Comparison of ENCODE assay signal across 8 cellular contexts in genomic region chr19:40599331-40600085, GRCh38. TPM values are rescaled to one million over a fixed set of nuclear protein-coding genes. Genes with fewer than 3 reads are reported as not detected.
DNase-seq lines count a peak whose midpoint lies in the region; ATAC-seq, FAIRE-seq and TF ChIP-seq lines count a peak whose summit lies in the region.

No MANE protein-coding gene starts in this region.

- FAIRE-seq in H1 (lab: Jason Lieb, UNC) = no peak

- H3K14ac ChIP-seq in H1 (ENCODE audit: insufficient read length) = no peak overlapping the region

- H3K27me3 ChIP-seq in GM23338 (ENCODE audit: insufficient read depth) (peaks cover 79% of the 10 kb centered on the region), H1 (replicated peaks in 1 of 4; ENCODE audit: control insufficient read depth in 3 of 4, extremely low read depth in 1 of 4, insufficient read depth in 3 of 4, low read length in 3 of 4) (peaks cover 19 to 49% (median 43%) of the 10 kb centered on the region in 4 experiments), prostate gland (replicated peaks; ENCODE audit: insufficient read depth) (no peaks in the 10 kb centered on the region), H7 (ENCODE audit: control insufficient read depth, insufficient read depth, low read length) (peaks cover 59% of the 10 kb centered on the region)

- H3K9ac ChIP-seq in H1 (replicated peaks in 1 of 4; ENCODE audit: extremely low read depth in 1 of 4, low read depth in 3 of 4, low read length in 3 of 4) = no peak overlapping the region

- peaks cover 47% of the 10 kb centered on the region for H3K4me1 Mint-ChIP-seq in GM23338

- H3K27ac Mint-ChIP-seq in GM23338 = no peak overlapping the region

- CTCF ChIA-PET in H1 (lab: Charles Lee; ENCODE audit: partially characterized antibody) = interaction anchor here (0.5 to 11.3 kb wide), 19 partner anchors 10 to 135 kb away, joined by 3 to 100 read pairs (median 4); no protein-coding TSS in a partner anchor

- H3K4me1 ChIP-seq in GM23338 (ENCODE audit: insufficient read depth) (peaks cover 44% of the 10 kb centered on the region), H1 (replicated peaks in 1 of 4; ENCODE audit: control insufficient read depth in 3 of 4, insufficient read depth in 4 of 4, low read length in 3 of 4) (peaks cover 9 to 34% (median 20%) of the 10 kb centered on the region in 4 experiments), prostate gland (replicated peaks) (peaks cover 23% of the 10 kb centered on the region)

- no peak overlapping the region for H2BK12ac ChIP-seq in H1 (ENCODE audit: low read depth, low read length)

- TF ChIP-seq CTCF in GM23338 (conservative IDR thresholded peaks at IDR 0.05; ENCODE audit: low read depth in 2 of 2) (no peak), H1 (IDR thresholded peaks at IDR 0.05; ENCODE audit: control extremely low read depth in 1 of 3, insufficient read depth in 1 of 3, low read depth in 1 of 3, low read length in 3 of 3) (no peak), prostate gland (IDR thresholded peaks at IDR 0.05) (no peak)

- no peak overlapping the region for H4K91ac ChIP-seq in H1 (replicated peaks; ENCODE audit: insufficient read length, low read length)

- 0 out of 2 replicates have a peak, but pooled peaks cover 1% of the 10 kb centered on the region for H3K9me2 ChIP-seq in GM23338 (ENCODE audit: insufficient read depth)

- peak overlapping the region; percentile 81 for H3K4me2 ChIP-seq in GM23338
- H3K4me2 ChIP-seq in H1 (ENCODE audit: insufficient read depth in 1 of 2, low read depth in 2 of 2, low read length in 2 of 2) = peak overlapping the region; percentile 41 to 75

- peaks cover 19% of the 10 kb centered on the region; the same call in 1 of the 2 replicates for H3K23me2 ChIP-seq in H1 (ENCODE audit: low read depth, low read length)

- ATAC-seq in GM23338 = no peak

- no peaks in the 10 kb centered on the region for H3K36me3 Mint-ChIP-seq in GM23338 (ENCODE audit: low read depth)

- WGBS in H1 (ENCODE audit: extremely low coverage in 1 of 2, insufficient coverage in 1 of 2, insufficient read length in 1 of 2, insufficient replicate concordance in 2 of 2, low coverage in 1 of 2, low lambda C conversion rate in 2 of 2, missing lambda C conversion rate in 1 of 2), 2 experiments = 50% methylated on average over 8 of the region's 12 CpGs; no CpG with 5 or more reads in 1 of the 2 experiments
- WGBS in prostate gland = 8% methylated on average over 12 of the region's 12 CpGs

- H2BK20ac ChIP-seq in H1 (ENCODE audit: low read length) = no peak overlapping the region

- POLR2A ChIA-PET in H1 (lab: Charles Lee; ENCODE audit: partially characterized antibody) = interaction anchor here (0.7 to 2.1 kb wide), 6 partner anchors 8 to 166 kb away, joined by 3 to 4 read pairs (median 3); no protein-coding TSS in a partner anchor

- DNase-seq in GM23338 (ENCODE audit: low spot score) = peak; percentile 51
- peak; percentile 60 for DNase-seq in OCI-M2 (lab: John Stamatoyannopoulos, UW; ENCODE audit: unreplicated experiment)
- no peak for DNase-seq in H1 (ENCODE audit: low read depth in 1 of 2, low spot score in 2 of 2)
- DNase-seq in prostate gland (ENCODE audit: low spot score) = no peak
- no peak for DNase-seq in H7
- no peak for DNase-seq in NCI-H2081 (lab: John Stamatoyannopoulos, UW)
- DNase-seq in LoVo (ENCODE audit: low spot score) = no peak
- DNase-seq in activated CD4-positive, alpha-beta T cell treated with anti-CD3 and anti-CD28 coated beads, Interleukin-2, amount 50 U/mL, for 48 hours = no peak

- peaks cover 25% of the 10 kb centered on the region for H3F3A ChIP-seq in GM23338 (replicated peaks; ENCODE audit: low read depth)

- peaks cover 5% of the 10 kb centered on the region; the same call in 2 of the 3 replicates for H3K9me3 Mint-ChIP-seq in GM23338

- H3K56ac ChIP-seq in H1 (replicated peaks; ENCODE audit: insufficient read length, low read depth, low read length) = no peak overlapping the region

- H2BK15ac ChIP-seq in H1 (ENCODE audit: low read length) = peak overlapping the region; percentile 95; the same call in 1 of the 2 replicates

- H3K18ac ChIP-seq in H1 (ENCODE audit: extremely low read depth, low read length) = no peak overlapping the region

- H3K9me3 ChIP-seq in H1 (ENCODE audit: insufficient read depth in 2 of 2, low read depth in 1 of 2, low read length in 1 of 2) (no peaks in the 10 kb centered on the region), prostate gland (no peaks in the 10 kb centered on the region)

- H2BK120ac ChIP-seq in H1 (replicated peaks; ENCODE audit: low read depth, low read length) = no peak overlapping the region

- intact Hi-C loops in prostate gland (cut with DNase I) = loop anchor here (5.0 to 10.0 kb wide), 5 partner anchors 57 to 292 kb away; partner anchors contain the start of genes BLVRB, SERTAD3 and SPTBN4

- H3K4me3 ChIP-seq in GM23338 (peak overlapping the region; percentile 53), H1 (ENCODE audit: extremely low read depth in 1 of 4, insufficient read depth in 2 of 4, low read depth in 3 of 4, low read length in 4 of 4) (peak overlapping the region in 1 of 4 experiments; percentile 66; a peak in 2 of 8 replicates), prostate gland (no peak overlapping the region), H7 (ENCODE audit: insufficient read depth, low read depth, low read length) (no peak overlapping the region)

- H3K4me3 Mint-ChIP-seq in GM23338 = peak overlapping the region; percentile 87

- no peak overlapping the region for H2AFZ ChIP-seq in GM23338
- H2AFZ ChIP-seq in H1 (ENCODE audit: low read length) = no peak overlapping the region

- TF ChIP-seq EP300 in H1 (IDR thresholded peaks at IDR 0.05; ENCODE audit: borderline replicate concordance in 1 of 2, low read depth in 2 of 2, low read length in 2 of 2) = no peak

- no peak overlapping the region for H3K23ac ChIP-seq in H1 (ENCODE audit: insufficient read length)

- no peak overlapping the region for H2AK5ac ChIP-seq in H1 (ENCODE audit: low read depth, low read length)

- H3K27ac ChIP-seq in GM23338 (ENCODE audit: low read depth) = no peak overlapping the region
- H3K27ac ChIP-seq in H1 (ENCODE audit: low read depth, low read length) = no peak overlapping the region
- peak overlapping the region; percentile 58 to 67 for H3K27ac ChIP-seq in prostate gland

- H3K27me3 Mint-ChIP-seq in GM23338 (ENCODE audit: insufficient read depth, low read depth, poor library complexity) = peaks cover 72% of the 10 kb centered on the region

- H4K5ac ChIP-seq in H1 (ENCODE audit: insufficient read length, low read depth, low read length) = no peak overlapping the region

- no peak for TF ChIP-seq POLR2A in H1 (IDR thresholded peaks at IDR 0.05; ENCODE audit: control extremely low read depth in 1 of 2, low read depth in 2 of 2, low read length in 2 of 2)
- TF ChIP-seq POLR2A in prostate gland (IDR thresholded peaks at IDR 0.05) = no peak

- no peaks in the 10 kb centered on the region for H3K79me1 ChIP-seq in H1 (ENCODE audit: low read depth, low read length)

- no peak overlapping the region for H3K4ac ChIP-seq in H1 (replicated peaks; ENCODE audit: insufficient read length, low read depth, low read length)

- H4K20me1 ChIP-seq in GM23338 (replicated peaks; ENCODE audit: insufficient read depth) (no peaks in the 10 kb centered on the region; the same call in 1 of the 2 replicates), H1 (replicated peaks in 1 of 2; ENCODE audit: control insufficient read depth in 1 of 2, insufficient read depth in 2 of 2, low read length in 2 of 2) (peaks cover 3 to 7% of the 10 kb centered on the region in 2 experiments)

- H3K36me3 ChIP-seq in GM23338 (ENCODE audit: insufficient read depth) (no peaks in the 10 kb centered on the region), H1 (ENCODE audit: control insufficient read depth in 2 of 4, insufficient read depth in 4 of 4, low read length in 3 of 4) (no peaks in the 10 kb centered on the region; a peak in 1 of 8 replicates), prostate gland (no peaks in the 10 kb centered on the region), H7 (replicated peaks; ENCODE audit: control insufficient read depth, insufficient read depth, low read length) (no peaks in the 10 kb centered on the region)

- H3K79me2 ChIP-seq in GM23338 (replicated peaks; ENCODE audit: insufficient read depth) (no peaks in the 10 kb centered on the region), H1 (ENCODE audit: control insufficient read depth in 1 of 2, insufficient read depth in 2 of 2, low read length in 2 of 2) (no peaks in the 10 kb centered on the region)

- no peak for TF ChIP-seq RAD21 in H1 (IDR thresholded peaks at IDR 0.05 in 1 of 2, conservative IDR thresholded peaks at IDR 0.05 in 1 of 2; ENCODE audit: low read depth in 2 of 2, low read length in 2 of 2)

- no peak overlapping the region for H2BK5ac ChIP-seq in H1 (ENCODE audit: low read depth, low read length)

- H4K8ac ChIP-seq in H1 (ENCODE audit: extremely low read depth, insufficient read depth, low read length) = no peak overlapping the region

RNA-seq across cellular contexts. Expression of gene LTBP4, which starts 1.7 kb away (rescaled TPM):
- 53.2 and 65.0 TPM in 2 replicates for total RNA-seq in GM23338 (2014; rRNA removed; shearing (Covaris generic))
- polyA plus RNA-seq in GM23338 (2016; fragmentation: Nextera tagmentation; extraction: Ambion mirVana) (48.4 and 50.3 TPM in 2 replicates), H1 (2011; rRNA removed) (54.5 and 111 TPM in 2 replicates)
- 75.3 and 77.1 TPM in 2 replicates for total RNA-seq in H1 (2021; fragmentation: NEBNext Ultra II Directional; extraction: Animal tissue kit (Norgen Biotek cat#: 25700))
- 68.6 TPM for polyA plus RNA-seq in H1 (2011; cell fraction: cytosol; rRNA removed)
- polyA plus RNA-seq in H1 (2011; cell fraction: nucleus; rRNA removed) = 270 TPM
- 51.9 to 154 TPM (median 115 TPM) in 4 replicates for polyA plus RNA-seq in H1 (2012, experiment 1 of 2)
- 94.0 TPM for polyA plus RNA-seq in H1 (2012, experiment 2 of 2)
- polyA plus RNA-seq in H1 (2013, experiment 1 of 2) = 67.1 TPM
- polyA plus RNA-seq in H1 (2013, experiment 2 of 2) = 56.9 TPM
- polyA minus RNA-seq in H1 (2011; rRNA and poly(A)+ RNA removed) = 21.2 and 23.9 TPM in 2 replicates
- 61.7 TPM for polyA minus RNA-seq in H1 (2011; cell fraction: cytosol; rRNA and poly(A)+ RNA removed)
- 58.2 TPM for polyA minus RNA-seq in H1 (2011; cell fraction: nucleus; rRNA and poly(A)+ RNA removed)
- 100 to 1,000 TPM; 160 to 500 TPM for total RNA-seq in prostate gland
- 54.6 and 83.1 TPM in 2 replicates for total RNA-seq in H7 (2014; rRNA removed; shearing (Covaris generic))

RNA-seq across cellular contexts. Expression of gene SHKBP1, which starts 22.8 kb away (rescaled TPM):
- 60.0 and 63.2 TPM in 2 replicates for total RNA-seq in GM23338 (2014; rRNA removed; shearing (Covaris generic))
- polyA plus RNA-seq in GM23338 (2016; fragmentation: Nextera tagmentation; extraction: Ambion mirVana) = 69.8 and 74.6 TPM in 2 replicates
- total RNA-seq in H1 (2021; fragmentation: NEBNext Ultra II Directional; extraction: Animal tissue kit (Norgen Biotek cat#: 25700)) = 72.8 and 74.6 TPM in 2 replicates
- polyA plus RNA-seq in H1 (2011; rRNA removed) = 98.8 and 158 TPM in 2 replicates
- polyA plus RNA-seq in H1 (2011; cell fraction: cytosol; rRNA removed) = 81.1 TPM
- 207 TPM for polyA plus RNA-seq in H1 (2011; cell fraction: nucleus; rRNA removed)
- 79.8 to 106 TPM (median 102 TPM) in 4 replicates for polyA plus RNA-seq in H1 (2012, experiment 1 of 2)
- 95.8 TPM for polyA plus RNA-seq in H1 (2012, experiment 2 of 2)
- 79.2 TPM for polyA plus RNA-seq in H1 (2013, experiment 1 of 2)
- 73.3 TPM for polyA plus RNA-seq in H1 (2013, experiment 2 of 2)
- 44.1 and 59.2 TPM in 2 replicates for polyA minus RNA-seq in H1 (2011; rRNA and poly(A)+ RNA removed)
- 83.1 TPM for polyA minus RNA-seq in H1 (2011; cell fraction: cytosol; rRNA and poly(A)+ RNA removed)
- 68.1 TPM for polyA minus RNA-seq in H1 (2011; cell fraction: nucleus; rRNA and poly(A)+ RNA removed)
- 10 to 100 TPM; 54.6 to 91.6 TPM for total RNA-seq in prostate gland
- 52.3 and 58.2 TPM in 2 replicates for total RNA-seq in H7 (2014; rRNA removed; shearing (Covaris generic))

Comparison
In these comparisons a context has a peak if more than half of its experiments do, and no peak if none do; other contexts are left out.
1. DNase-seq: peak in GM23338 (single experiment) and OCI-M2 (single experiment); none in H1 (0 of 2), prostate gland (single experiment), H7 (single experiment), NCI-H2081 (0 of 2), LoVo (single experiment) and activated CD4-positive, alpha-beta T cell treated with anti-CD3 and anti-CD28 coated beads, Interleukin-2, amount 50 U/mL, for 48 hours (0 of 2).
2. H3K27ac ChIP-seq: peak in prostate gland (2 of 2); none in GM23338 (single experiment) and H1 (single experiment).